In the genomic region with DNA sequence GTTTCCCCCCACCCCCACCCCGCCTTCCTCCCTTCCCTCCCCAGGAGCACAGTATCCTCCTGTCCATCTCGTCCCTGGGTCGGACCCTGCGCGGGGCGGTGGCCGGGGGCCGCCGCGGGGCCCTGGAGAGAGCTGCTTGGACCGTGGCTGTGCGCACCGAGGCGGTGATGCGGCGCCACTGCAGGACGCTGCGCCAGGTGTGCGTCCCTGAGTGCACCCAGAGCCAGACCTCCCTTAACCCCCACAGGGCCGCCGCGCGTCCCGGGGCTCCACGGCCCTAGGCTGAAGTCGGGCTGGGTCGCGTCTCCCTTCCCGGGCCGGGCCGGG, we compare ENCODE assay signal across 9 cellular contexts. TPM values are rescaled to one million over a fixed set of nuclear protein-coding genes. Genes with fewer than 3 reads are reported as not detected.
A peak's percentile ranks its signal among the peaks of the same experiment; 100 is the strongest.
DNase-seq lines count a peak whose midpoint lies in the region; ATAC-seq and TF ChIP-seq lines count a peak whose summit lies in the region.
"Had no signal": no experiment of that assay in that cellular context is flagged by ENCODE, and none has a peak within 500 bp of the region (broad histone marks: within the 10 kb centered on the region; RNA-seq: fewer than 3 reads in every experiment).

No MANE protein-coding gene starts in this region.

- H3K4me2 ChIP-seq in BLaER1 treated with 17β-estradiol and CSF1 and Interleukin-3, amounts not matched to agents 10 nM and 100 nM: peak overlapping the region; percentile 95 to 100 (median 99)
- peak overlapping the region; percentile 79 for H3K4me2 ChIP-seq in skeletal muscle satellite cell (ENCODE audit: low read length)

- whole genome bisulfite sequencing in gastroesophageal sphincter (ENCODE audit: low coverage in 1 of 2), 2 donors: no CpG with 5 or more reads among the region's 31 CpGs

- peaks cover 17% of the 10 kb centered on the region for H3K36me3 Mint-ChIP-seq in central memory CD8-positive, alpha-beta T cell (ENCODE audit: insufficient read depth)

- ATAC-seq in GM19351 (IDR thresholded peaks at IDR 0.05; ENCODE audit: unreplicated experiment) (peak; percentile 35), HG03521 (IDR thresholded peaks at IDR 0.05; ENCODE audit: unreplicated experiment) (peak; percentile 29), gastroesophageal sphincter (no peak)
- ATAC-seq in central memory CD8-positive, alpha-beta T cell (replicated peaks; ENCODE audit: extremely low read depth, poor library complexity, severe bottlenecking): peak; percentile 11

- peak overlapping the region; percentile 73 for H3K4me3 Mint-ChIP-seq in central memory CD8-positive, alpha-beta T cell

- H3K36me3 ChIP-seq in BLaER1 treated with 17β-estradiol and CSF1 and Interleukin-3, amounts not matched to agents 10 nM and 100 nM: peaks cover 10 to 28% (median 20%) of the 10 kb centered on the region in 11 experiments
- H3K36me3 ChIP-seq in skeletal muscle satellite cell (ENCODE audit: insufficient read depth, low read length) (peaks cover 11% of the 10 kb centered on the region), gastroesophageal sphincter (peaks cover 0 to 28% of the 10 kb centered on the region in 2 donors)

- peak overlapping the region in 3 of 11 experiments; percentile 58 to 70 (median 66); a peak in 5 of 22 replicates for H3K27ac ChIP-seq in BLaER1 treated with 17β-estradiol and CSF1 and Interleukin-3, amounts not matched to agents 10 nM and 100 nM
- H3K27ac ChIP-seq in gastroesophageal sphincter (peak overlapping the region in 2 of 4 donors; percentile 59 to 68), substantia nigra (ENCODE audit: low read depth, low read length, poor library complexity, severe bottlenecking) (no peak overlapping the region)

- H4K20me1 ChIP-seq in BLaER1 treated with 17β-estradiol and CSF1 and Interleukin-3, amounts not matched to agents 10 nM and 100 nM: peaks cover 0 to 55% (median 30%) of the 10 kb centered on the region in 11 experiments; a peak in 20 of 22 replicates

- no peak for TF ChIP-seq CTCF in gastroesophageal sphincter (IDR thresholded peaks at IDR 0.05)

- peak overlapping the region; percentile 57 to 72 (median 62) for H3K4me3 ChIP-seq in BLaER1 treated with 17β-estradiol and CSF1 and Interleukin-3, amounts not matched to agents 10 nM and 100 nM
- no peak overlapping the region for H3K4me3 ChIP-seq in skeletal muscle satellite cell (ENCODE audit: low read length)
- peak overlapping the region in 1 of 2 donors; percentile 51 for H3K4me3 ChIP-seq in gastroesophageal sphincter

- H3K27me3 Mint-ChIP-seq in central memory CD8-positive, alpha-beta T cell: no peaks in the 10 kb centered on the region

- H3K4me1 ChIP-seq in BLaER1 treated with 17β-estradiol and CSF1 and Interleukin-3, amounts not matched to agents 10 nM and 100 nM: peaks cover 51 to 81% (median 76%) of the 10 kb centered on the region in 10 experiments
- H3K4me1 ChIP-seq in skeletal muscle satellite cell (ENCODE audit: control insufficient read depth, insufficient read depth, low read length): peaks cover 20% of the 10 kb centered on the region
- H3K4me1 ChIP-seq in gastroesophageal sphincter: peaks cover 0 to 54% (median 27%) of the 10 kb centered on the region in 3 donors

- peak overlapping the region in 9 of 11 experiments; percentile 53 to 78 (median 69); a peak in 15 of 22 replicates for H3K9ac ChIP-seq in BLaER1 treated with 17β-estradiol and CSF1 and Interleukin-3, amounts not matched to agents 10 nM and 100 nM
- no peak overlapping the region for H3K9ac ChIP-seq in skeletal muscle satellite cell (ENCODE audit: low read depth, low read length)

- no peaks in the 10 kb centered on the region for H3K9me3 Mint-ChIP-seq in central memory CD8-positive, alpha-beta T cell
- H3K9me3 Mint-ChIP-seq: brain had no signal

- peaks cover 51 to 64% (median 59%) of the 10 kb centered on the region in 11 experiments for H3K27me3 ChIP-seq in BLaER1 treated with 17β-estradiol and CSF1 and Interleukin-3, amounts not matched to agents 10 nM and 100 nM
- peaks cover 53% of the 10 kb centered on the region for H3K27me3 ChIP-seq in skeletal muscle satellite cell (ENCODE audit: control insufficient read depth, insufficient read depth, low read length)
- peaks cover 78% of the 10 kb centered on the region for H3K27me3 ChIP-seq in gastroesophageal sphincter

- no peak for TF ChIP-seq POLR2A in gastroesophageal sphincter (IDR thresholded peaks at IDR 0.05)

- DNase-seq in central memory CD8-positive, alpha-beta T cell (ENCODE audit: low spot score in 2 of 2): no peak
- DNase-seq in DMS114 treated with DMSO at 0.1 percent for 48 hours (lab: John Stamatoyannopoulos, UW; ENCODE audit: unreplicated experiment) (no peak), substantia nigra (lab: John Stamatoyannopoulos, UW) (no peak)

- peaks cover 57% of the 10 kb centered on the region for H3K4me1 Mint-ChIP-seq in central memory CD8-positive, alpha-beta T cell

- no peak overlapping the region for H3K27ac Mint-ChIP-seq in central memory CD8-positive, alpha-beta T cell (ENCODE audit: low read depth)

- H3K9me3 ChIP-seq in BLaER1 treated with 17β-estradiol and CSF1 and Interleukin-3, amounts not matched to agents 10 nM and 100 nM (replicated peaks in 1 of 11): no peaks in the 10 kb centered on the region
- H3K9me3 ChIP-seq in skeletal muscle satellite cell (replicated peaks; ENCODE audit: low read length) (no peaks in the 10 kb centered on the region), gastroesophageal sphincter (no peaks in the 10 kb centered on the region)

- TF ChIP-seq EP300 in gastroesophageal sphincter (IDR thresholded peaks at IDR 0.05): no peak

RNA-seq across cellular contexts. Expression of a gene that starts 2.2 kb away (rescaled TPM):
- total RNA-seq in skeletal muscle satellite cell (2012; rRNA removed): 0.51 and 0.87 TPM in 2 replicates
- total RNA-seq in gastroesophageal sphincter: 1 to 10 TPM in 1 of 4 donors, under 1 TPM in 2, not detected in 1; 0.40 to 1.6 (median 0.58) TPM

RNA-seq across cellular contexts. Expression of a gene that starts 11.2 kb away (rescaled TPM):
- total RNA-seq in skeletal muscle satellite cell (2012; rRNA removed): not detected in 2 replicates
- total RNA-seq in gastroesophageal sphincter: 10 to 100 TPM in 1 of 4 donors, 1 to 10 TPM in 3; 4.4 to 13.3 (median 7.1) TPM

RNA-seq across cellular contexts. Expression of a gene that starts 24.8 kb away (rescaled TPM):
- total RNA-seq in skeletal muscle satellite cell (2012; rRNA removed): 8.9 and 13.3 TPM in 2 replicates
- total RNA-seq in gastroesophageal sphincter: 10 to 100 TPM; 28.1 to 39.7 (median 33.6) TPM

RNA-seq across cellular contexts. Expression of a gene that starts 41.1 kb away (rescaled TPM):
- total RNA-seq in skeletal muscle satellite cell (2012; rRNA removed): 5.8 and 12.5 TPM in 2 replicates
- total RNA-seq in gastroesophageal sphincter: 10 to 100 TPM in 2 of 4 donors, 1 to 10 TPM in 2; 3.4 to 16.0 (median 10.5) TPM

RNA-seq across cellular contexts. Expression of a gene that starts 41.7 kb away (rescaled TPM):
- 0.22 and 0.51 TPM in 2 replicates for total RNA-seq in skeletal muscle satellite cell (2012; rRNA removed)
- total RNA-seq in gastroesophageal sphincter: 1 to 10 TPM in 1 of 4 donors, under 1 TPM in 3; 0.50 to 1.1 (median 0.66) TPM
